Comparison of ENCODE assay signal across 9 cellular contexts in the genomic region with DNA sequence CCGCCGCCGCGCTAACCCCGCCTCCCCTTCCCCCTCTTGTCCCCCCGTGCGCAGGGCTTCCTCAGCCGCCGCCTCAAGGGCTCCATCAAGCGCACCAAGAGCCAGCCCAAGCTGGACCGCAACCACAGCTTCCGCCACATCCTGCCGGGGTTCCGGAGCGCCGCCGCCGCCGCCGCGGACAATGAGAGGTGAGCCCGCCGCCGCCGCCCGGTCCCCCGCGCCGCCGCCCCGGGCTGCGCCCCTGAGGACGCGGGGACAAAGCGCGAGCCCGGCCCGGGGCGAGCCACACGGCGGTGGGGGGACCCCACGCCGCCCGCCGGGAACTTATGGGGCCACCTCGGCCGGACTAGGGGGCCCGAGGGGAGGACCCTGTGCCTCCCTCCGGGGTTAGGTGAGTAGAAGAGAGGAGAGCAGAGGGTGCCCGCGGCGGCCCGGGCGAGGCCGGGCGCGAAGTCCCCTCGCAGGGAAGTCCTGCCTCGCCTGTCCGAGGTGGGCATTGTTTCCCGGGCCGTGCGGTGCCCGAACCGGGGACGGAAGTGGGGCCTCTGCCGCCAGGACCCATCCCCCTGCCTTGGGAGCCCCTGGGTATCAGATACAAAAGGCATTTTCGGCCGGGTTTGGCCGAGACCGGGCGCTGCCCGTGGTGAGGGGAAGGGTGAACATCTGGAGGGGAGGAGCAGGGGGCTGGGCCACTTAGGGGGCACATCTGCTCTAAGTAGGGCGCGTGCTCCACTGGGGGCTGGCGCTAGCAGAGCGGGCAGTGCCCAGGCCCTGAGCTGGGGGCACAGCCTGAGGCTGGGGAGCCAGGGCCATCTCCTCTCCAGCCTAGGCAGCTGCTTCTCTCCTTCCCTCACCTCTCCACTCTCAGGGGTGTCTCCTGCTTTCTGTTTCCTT. TPM values are rescaled to one million over a fixed set of nuclear protein-coding genes. Genes with fewer than 3 reads are reported as not detected.
DNase-seq lines count a peak whose midpoint lies in the region; ATAC-seq, FAIRE-seq and TF ChIP-seq lines count a peak whose summit lies in the region.
"Had no signal": no experiment of that assay in that cellular context is flagged by ENCODE, and none has a peak within 500 bp of the region (broad histone marks: within the 10 kb centered on the region; RNA-seq: fewer than 3 reads in every experiment).

No MANE protein-coding gene starts in this region.

- H3K4me2 ChIP-seq in OCI-LY1 (ENCODE audit: low read length) (peak overlapping the region; percentile 78), hepatocyte (peak overlapping the region; percentile 97)

- H3K27me3 Mint-ChIP-seq in activated naive CD8-positive, alpha-beta T cell treated with anti-CD3 and anti-CD28 coated beads, Interleukin-2, amount 50 U/mL, for 24 hours = peaks cover 35% of the 10 kb centered on the region

- H3K9me3 ChIP-seq in OCI-LY1 (ENCODE audit: low read length) = no peaks in the 10 kb centered on the region
- no peaks in the 10 kb centered on the region for H3K9me3 ChIP-seq in hepatocyte (ENCODE audit: low read depth)
- H3K9me3 ChIP-seq in small intestine (ENCODE audit: control insufficient read depth, low read depth) = no peaks in the 10 kb centered on the region

- H3K9me2 ChIP-seq in OCI-LY1 (ENCODE audit: low read depth, low read length) (no peaks in the 10 kb centered on the region), hepatocyte (replicated peaks; ENCODE audit: insufficient read depth) (no peaks in the 10 kb centered on the region)

- peaks cover 4% of the 10 kb centered on the region for H3K4me1 Mint-ChIP-seq in activated naive CD8-positive, alpha-beta T cell treated with anti-CD3 and anti-CD28 coated beads, Interleukin-2, amount 50 U/mL, for 24 hours

- no peaks in the 10 kb centered on the region for H3F3A ChIP-seq in OCI-LY1 (ENCODE audit: insufficient read depth, low read length)

- H3K27ac ChIP-seq in OCI-LY1 (ENCODE audit: low read depth, low read length, poor library complexity, severe bottlenecking) = no peak overlapping the region
- peak overlapping the region; percentile 3 for H3K27ac ChIP-seq in hepatocyte
- peak overlapping the region in 1 of 2 donors; percentile 48 for H3K27ac ChIP-seq in small intestine (ENCODE audit: low read depth in 1 of 2, low read length in 1 of 2)

- H3K27me3 ChIP-seq in OCI-LY1 (ENCODE audit: insufficient read depth, low read length) (no peaks in the 10 kb centered on the region), hepatocyte (no peaks in the 10 kb centered on the region), small intestine (ENCODE audit: control insufficient read depth in 2 of 2, insufficient read depth in 2 of 2, low read length in 2 of 2) (no peaks in the 10 kb centered on the region)

- H3K79me2 ChIP-seq in OCI-LY1 (ENCODE audit: insufficient read depth, low read length) = no peaks in the 10 kb centered on the region
- H3K79me2 ChIP-seq in hepatocyte = peaks cover 57% of the 10 kb centered on the region

- 11% methylated on average over 29 of the region's 77 CpGs for WGBS in hepatocyte (ENCODE audit: low lambda C conversion rate, missing lambda C conversion rate)
- WGBS in small intestine, 3 donors = 4 to 8% (median 6%) methylated on average over 35 to 77 of the region's 77 CpGs

- peaks cover 37% of the 10 kb centered on the region for H3K4me1 ChIP-seq in OCI-LY1 (ENCODE audit: insufficient read depth, low read length, severe bottlenecking)
- peaks cover 2% of the 10 kb centered on the region for H3K4me1 ChIP-seq in hepatocyte (ENCODE audit: insufficient read depth)
- H3K4me1 ChIP-seq in small intestine (ENCODE audit: control insufficient read depth in 2 of 2, insufficient read depth in 1 of 2, low read depth in 1 of 2, low read length in 1 of 2) = peaks cover 0 to 2% of the 10 kb centered on the region in 2 donors

- no peak for TF ChIP-seq CTCF in GM12864 (IDR thresholded peaks at IDR 0.05; ENCODE audit: low read depth, low read length, missing control alignments)
- TF ChIP-seq CTCF in OCI-LY1 (IDR thresholded peaks at IDR 0.05; ENCODE audit: low read length) = no peak
- no peak for TF ChIP-seq CTCF in hepatocyte (IDR thresholded peaks at IDR 0.05; ENCODE audit: poor library complexity)

- H3K36me3 Mint-ChIP-seq in activated naive CD8-positive, alpha-beta T cell treated with anti-CD3 and anti-CD28 coated beads, Interleukin-2, amount 50 U/mL, for 24 hours (ENCODE audit: low read depth) = no peaks in the 10 kb centered on the region

- no peak overlapping the region for H2AFZ ChIP-seq in OCI-LY1 (ENCODE audit: low read length)
- no peak overlapping the region for H2AFZ ChIP-seq in hepatocyte

- no peak for FAIRE-seq in H54 (lab: Jason Lieb, UNC)
- no peak for FAIRE-seq in small intestine (lab: Jason Lieb, UNC)
- FAIRE-seq: colon had no signal

- H3K4me3 ChIP-seq in GM12864 (ENCODE audit: low read depth, low read length) (peak overlapping the region; percentile 34), OCI-LY1 (ENCODE audit: low read depth, low read length, poor library complexity, severe bottlenecking) (peak overlapping the region; percentile 67), hepatocyte (peak overlapping the region; percentile 55), small intestine (ENCODE audit: low read depth in 1 of 2, low read length in 2 of 2) (peak overlapping the region; percentile 47 to 63)

- H3K9ac ChIP-seq in OCI-LY1 (ENCODE audit: low read length) = peak overlapping the region; percentile 60; the same call in 1 of the 2 replicates

- peak; percentile 25 for ATAC-seq in activated naive CD8-positive, alpha-beta T cell treated with anti-CD3 and anti-CD28 coated beads, Interleukin-2, amount 50 U/mL, for 24 hours

- H3K27ac Mint-ChIP-seq in activated naive CD8-positive, alpha-beta T cell treated with anti-CD3 and anti-CD28 coated beads, Interleukin-2, amount 50 U/mL, for 24 hours = no peak overlapping the region

- TF ChIP-seq POLR2A in H54 (IDR thresholded peaks at IDR 0.05; ENCODE audit: low read depth, low read length) = no peak

- no peaks in the 10 kb centered on the region for H3K9me3 Mint-ChIP-seq in activated naive CD8-positive, alpha-beta T cell treated with anti-CD3 and anti-CD28 coated beads, Interleukin-2, amount 50 U/mL, for 24 hours

- H3K4me3 Mint-ChIP-seq in activated naive CD8-positive, alpha-beta T cell treated with anti-CD3 and anti-CD28 coated beads, Interleukin-2, amount 50 U/mL, for 24 hours = peak overlapping the region; percentile 17

- DNase-seq in GM12864 (ENCODE audit: low read depth) = no peak
- peak; percentile 92 for DNase-seq in H54 (ENCODE audit: insufficient read length, low spot score)
- DNase-seq in activated naive CD8-positive, alpha-beta T cell treated with anti-CD3 and anti-CD28 coated beads, Interleukin-2, amount 50 U/mL, for 24 hours = peak; percentile 64
- DNase-seq in hepatocyte (ENCODE audit: low spot score) = peak; percentile 62
- peak; percentile 36 for DNase-seq in small intestine
- no peak for DNase-seq in putamen (ENCODE audit: low spot score)
- DNase-seq in amniotic stem cell (lab: John Stamatoyannopoulos, UW) = no peak

- no peaks in the 10 kb centered on the region for H3K36me3 ChIP-seq in OCI-LY1 (ENCODE audit: insufficient read depth, low read length)
- H3K36me3 ChIP-seq in hepatocyte (replicated peaks; ENCODE audit: insufficient read depth, low read depth) = no peaks in the 10 kb centered on the region
- no peaks in the 10 kb centered on the region for H3K36me3 ChIP-seq in small intestine (ENCODE audit: control insufficient read depth in 2 of 2, insufficient read depth in 2 of 2, low read length in 2 of 2)

- H4K20me1 ChIP-seq in OCI-LY1 (ENCODE audit: insufficient read depth, low read length) (no peaks in the 10 kb centered on the region), hepatocyte (ENCODE audit: insufficient read depth, poor library complexity, severe bottlenecking) (peaks cover 39% of the 10 kb centered on the region)

RNA-seq across cellular contexts. Expression of gene DAB2IP, which starts 48.1 kb away (rescaled TPM):
- 23.6 and 31.0 TPM in 2 replicates for total RNA-seq in hepatocyte
- polyA plus RNA-seq in hepatocyte = 11.1 and 11.6 TPM in 2 replicates
- polyA plus RNA-seq in small intestine = 10 to 100 TPM; 13.8 to 39.0 (median 20.1) TPM

Comparison
In these comparisons a context has a peak if more than half of its experiments do, and no peak if none do; other contexts are left out.
1. DNase-seq: peak in H54 (single experiment), activated naive CD8-positive, alpha-beta T cell treated with anti-CD3 and anti-CD28 coated beads, Interleukin-2, amount 50 U/mL, for 24 hours (single experiment), hepatocyte (single experiment) and small intestine (single experiment); none in GM12864 (single experiment), putamen (single experiment) and amniotic stem cell (single experiment).
2. Peak in every context shown above with its lines, with median percentiles within 50 percentile points of each other: H3K4me3 ChIP-seq.